19 cellular contexts compared by ENCODE assay signal in the genomic region with DNA sequence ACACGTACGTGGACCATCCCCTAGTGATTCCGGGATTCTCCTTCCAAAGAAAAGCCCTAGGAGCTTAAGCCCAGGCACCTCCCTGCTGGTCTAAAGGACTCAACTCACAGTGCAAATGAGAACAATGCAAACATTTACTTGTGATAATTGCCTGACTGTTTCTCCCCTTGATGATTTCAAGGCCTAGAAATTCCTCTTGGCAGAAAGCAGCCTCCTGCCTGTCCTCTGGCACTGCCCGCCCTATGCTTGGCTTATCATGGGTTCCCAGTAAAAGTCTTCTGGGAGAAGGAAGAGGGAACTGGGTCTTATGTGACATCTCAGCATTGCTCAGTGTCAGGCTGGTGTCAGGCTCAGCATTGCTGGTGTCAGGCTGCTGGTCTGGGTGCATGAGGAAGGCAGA.
DNase-seq lines count a peak whose midpoint lies in the region; ATAC-seq and TF ChIP-seq lines count a peak whose summit lies in the region.
"Had no signal": no experiment of that assay in that cellular context is flagged by ENCODE, and none has a peak within 500 bp of the region (broad histone marks: within the 10 kb centered on the region; RNA-seq: fewer than 3 reads in every experiment).

No MANE protein-coding gene starts in this region.

- H3K9me3 Mint-ChIP-seq in endodermal cell, result peaks cover 14% of the 10 kb centered on the region
- peaks cover 11% of the 10 kb centered on the region for H3K9me3 Mint-ChIP-seq in neural progenitor cell

- TF ChIP-seq CTCF in endodermal cell (conservative IDR thresholded peaks at IDR 0.05) (no peak), neural progenitor cell (IDR thresholded peaks at IDR 0.05) (no peak), upper lobe of right lung (IDR thresholded peaks at IDR 0.05) (no peak)

- H3K27me3 ChIP-seq in endodermal cell (ENCODE audit: control insufficient read depth, insufficient read depth, low read length, poor library complexity, severe bottlenecking), result no peaks in the 10 kb centered on the region
- no peaks in the 10 kb centered on the region for H3K27me3 ChIP-seq in neural progenitor cell
- no peaks in the 10 kb centered on the region for H3K27me3 ChIP-seq in upper lobe of right lung
- H3K27me3 ChIP-seq: BE2C, Peyer's patch had no signal

- H3K4me3 Mint-ChIP-seq in endodermal cell, result no peak overlapping the region
- no peak overlapping the region for H3K4me3 Mint-ChIP-seq in neural progenitor cell
- H3K4me3 Mint-ChIP-seq: CD4-positive, alpha-beta T cell had no signal

- 81 to 92% methylated on average over 3 to 4 of the region's 4 CpGs for WGBS in endodermal cell (ENCODE audit: insufficient coverage in 1 of 2, insufficient read length in 1 of 2), 2 experiments

- H3K79me2 ChIP-seq in neural progenitor cell (ENCODE audit: low read depth), result no peaks in the 10 kb centered on the region

- peak overlapping the region; percentile 23 for H3K27ac Mint-ChIP-seq in endodermal cell
- H3K27ac Mint-ChIP-seq in neural progenitor cell, result no peak overlapping the region
- H3K27ac Mint-ChIP-seq: CD4-positive, alpha-beta T cell had no signal

- H3K4me3 ChIP-seq in endodermal cell (ENCODE audit: low read length) (no peak overlapping the region), neural progenitor cell (no peak overlapping the region), upper lobe of right lung (no peak overlapping the region)
- H3K4me3 ChIP-seq: HAP-1, Peyer's patch, SK-N-MC had no signal

- H3K36me3 ChIP-seq in endodermal cell (ENCODE audit: control insufficient read depth, insufficient read depth, low read length) (no peaks in the 10 kb centered on the region), neural progenitor cell (no peaks in the 10 kb centered on the region), upper lobe of right lung (no peaks in the 10 kb centered on the region)
- H3K36me3 ChIP-seq: BE2C, HAP-1, Peyer's patch had no signal

- no peak overlapping the region for H3K9ac ChIP-seq in endodermal cell (ENCODE audit: extremely low read depth, low read length, poor library complexity, severe bottlenecking)
- no peak overlapping the region for H3K9ac ChIP-seq in neural progenitor cell

- no peaks in the 10 kb centered on the region for H3K27me3 Mint-ChIP-seq in endodermal cell (ENCODE audit: insufficient read depth)
- H3K27me3 Mint-ChIP-seq in neural progenitor cell (ENCODE audit: insufficient read depth, low read depth), result peaks cover 9% of the 10 kb centered on the region

- DNase-seq in NCI-H2029 (lab: John Stamatoyannopoulos, UW) (peak; percentile 30), NCI-H2029 treated with DMSO at 0.1 percent for 48 hours (lab: John Stamatoyannopoulos, UW) (no peak), endodermal cell (no peak), neural progenitor cell (ENCODE audit: low spot score) (peak; percentile 48), upper lobe of right lung (peak; percentile 43), hippocampal formation (lab: John Stamatoyannopoulos, UW) (no peak)
- DNase-seq in stimulated activated naive CD4-positive, alpha-beta T cell (lab: John Stamatoyannopoulos, UW), result no peak
- DNase-seq: 8988T; BE2C; CD4-positive, alpha-beta T cell; DMS79; NCI-H1048; NCI-H1694 treated with DMSO at 0.1 percent for 48 hours; NCI-H2171 treated with DMSO at 0.1 percent for 48 hours; Right ventricle myocardium superior had no signal

- intact Hi-C loops in upper lobe of right lung (cut with DNase I), result no loop called here

- ATAC-seq in upper lobe of right lung (peak; percentile 72), GM19351 (IDR thresholded peaks at IDR 0.05; ENCODE audit: unreplicated experiment) (no peak)

- peak overlapping the region; percentile 38 for H3K4me2 ChIP-seq in neural progenitor cell

- peaks cover 9% of the 10 kb centered on the region for H3K9me3 ChIP-seq in endodermal cell (ENCODE audit: control insufficient read depth, low read length)
- peaks cover 6% of the 10 kb centered on the region for H3K9me3 ChIP-seq in neural progenitor cell (ENCODE audit: low read depth)
- H3K9me3 ChIP-seq in upper lobe of right lung, result peaks cover 4% of the 10 kb centered on the region
- H3K9me3 ChIP-seq: BE2C, HAP-1 had no signal

- H4K20me1 ChIP-seq in neural progenitor cell (ENCODE audit: low read depth), result no peaks in the 10 kb centered on the region

- H2AFZ ChIP-seq in neural progenitor cell (replicated peaks), result no peak overlapping the region

- H3K36me3 Mint-ChIP-seq in endodermal cell (ENCODE audit: low read depth) (peaks cover 9% of the 10 kb centered on the region), neural progenitor cell (no peaks in the 10 kb centered on the region)

- H3K4me1 ChIP-seq in endodermal cell (ENCODE audit: control insufficient read depth, insufficient read depth, low read length) (peaks cover 6% of the 10 kb centered on the region), neural progenitor cell (peaks cover 21% of the 10 kb centered on the region), upper lobe of right lung (no peaks in the 10 kb centered on the region)
- H3K4me1 ChIP-seq: BE2C, HAP-1, Peyer's patch had no signal

- H3F3A ChIP-seq in neural progenitor cell (ENCODE audit: low read depth), result peaks cover 9% of the 10 kb centered on the region

- H3K27ac ChIP-seq in endodermal cell (ENCODE audit: low read depth, low read length) (no peak overlapping the region), neural progenitor cell (peak overlapping the region; percentile 65), upper lobe of right lung (no peak overlapping the region)
- H3K27ac ChIP-seq: Peyer's patch, SK-N-MC had no signal

- H3K4me1 Mint-ChIP-seq in endodermal cell (peaks cover 8% of the 10 kb centered on the region), neural progenitor cell (no peaks in the 10 kb centered on the region)

Comparison
In these comparisons a context has a peak if more than half of its experiments do, and no peak if none do; other contexts are left out.
1. DNase-seq: peak in NCI-H2029 (single experiment), neural progenitor cell (single experiment) and upper lobe of right lung (single experiment); none in NCI-H2029 treated with DMSO at 0.1 percent for 48 hours (single experiment), endodermal cell (single experiment), stimulated activated naive CD4-positive, alpha-beta T cell (0 of 6) and hippocampal formation (0 of 2).